ENCODE assay signal across 16 cellular contexts in the genomic region with DNA sequence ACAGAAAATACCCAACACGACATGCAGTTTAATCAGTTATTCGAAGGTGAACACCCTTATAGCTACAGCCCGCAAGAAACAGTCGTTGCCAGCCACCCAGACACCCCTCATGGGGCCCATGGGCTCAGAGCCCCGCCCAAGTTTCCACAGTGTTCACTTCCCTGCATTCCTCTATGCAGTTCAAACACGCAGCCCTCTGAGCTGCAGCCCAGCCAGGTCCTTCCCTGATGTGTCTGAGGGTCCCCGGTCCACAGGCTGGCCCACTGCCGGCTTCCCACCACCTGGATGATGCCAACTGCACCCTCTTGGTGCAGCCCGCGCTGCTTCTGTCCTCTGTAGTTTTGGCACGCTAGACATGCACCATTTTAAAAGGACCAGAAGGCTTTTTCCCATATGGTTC.
A peak's percentile ranks its signal among the peaks of the same experiment; 100 is the strongest.
DNase-seq lines count a peak whose midpoint lies in the region; ATAC-seq and TF ChIP-seq lines count a peak whose summit lies in the region.
"Had no signal": no experiment of that assay in that cellular context is flagged by ENCODE, and none has a peak within 500 bp of the region (broad histone marks: within the 10 kb centered on the region; RNA-seq: fewer than 3 reads in every experiment).

No MANE protein-coding gene starts in this region.

- H3K4me1 ChIP-seq in neural progenitor cell, result no peaks in the 10 kb centered on the region
- H3K4me1 ChIP-seq in GM23248 (ENCODE audit: insufficient read depth), result peaks cover 21% of the 10 kb centered on the region
- H3K4me1 ChIP-seq: Caco-2 had no signal

- H4K20me1 ChIP-seq in neural progenitor cell (ENCODE audit: low read depth), result peaks cover 91% of the 10 kb centered on the region
- no peaks in the 10 kb centered on the region for H4K20me1 ChIP-seq in GM23248 (ENCODE audit: insufficient read depth)

- H3K36me3 Mint-ChIP-seq in endothelial cell (ENCODE audit: low read depth, unreplicated experiment), result peaks cover 24% of the 10 kb centered on the region
- H3K36me3 Mint-ChIP-seq in neural progenitor cell, result peaks cover 50% of the 10 kb centered on the region
- peaks cover 40% of the 10 kb centered on the region for H3K36me3 Mint-ChIP-seq in type B pancreatic cell
- H3K36me3 Mint-ChIP-seq in activated CD8-positive, alpha-beta T cell treated with anti-CD3 and anti-CD28 coated beads, Interleukin-2, amount 10 ng/mL, durations not matched to agents 7 days and 5 days (ENCODE audit: low read depth), result no peaks in the 10 kb centered on the region
- H3K36me3 Mint-ChIP-seq: CD8-positive, alpha-beta memory T cell had no signal

- no peak for ATAC-seq in activated CD8-positive, alpha-beta T cell treated with anti-CD3 and anti-CD28 coated beads, Interleukin-2, amount 10 ng/mL, durations not matched to agents 7 days and 5 days
- ATAC-seq: HCT116 had no signal

- H3F3A ChIP-seq in neural progenitor cell (ENCODE audit: low read depth) (no peaks in the 10 kb centered on the region), GM23248 (ENCODE audit: insufficient read depth) (0 out of 2 replicates have a peak, but pooled peaks cover 8% of the 10 kb centered on the region)

- WGBS in GM23248 (ENCODE audit: low coverage in 1 of 2, low lambda C conversion rate in 2 of 2, missing lambda C conversion rate in 2 of 2), 2 experiments, result 78 to 84% methylated on average over 11 of the region's 11 CpGs

- H3K4me2 ChIP-seq in neural progenitor cell (no peak overlapping the region), GM23248 (ENCODE audit: unreplicated experiment) (no peak overlapping the region)
- H3K4me2 ChIP-seq: BLaER1 had no signal

- H3K4me3 Mint-ChIP-seq in endothelial cell (ENCODE audit: unreplicated experiment), result peak overlapping the region; percentile 32
- no peak overlapping the region for H3K4me3 Mint-ChIP-seq in neural progenitor cell
- no peak overlapping the region for H3K4me3 Mint-ChIP-seq in type B pancreatic cell
- H3K4me3 Mint-ChIP-seq in activated CD8-positive, alpha-beta T cell treated with anti-CD3 and anti-CD28 coated beads, Interleukin-2, amount 10 ng/mL, durations not matched to agents 7 days and 5 days, result no peak overlapping the region
- H3K4me3 Mint-ChIP-seq: CD8-positive, alpha-beta memory T cell had no signal

- H3K9me3 Mint-ChIP-seq in endothelial cell (ENCODE audit: unreplicated experiment) (no peaks in the 10 kb centered on the region), neural progenitor cell (peaks cover 10% of the 10 kb centered on the region), type B pancreatic cell (peaks cover 6% of the 10 kb centered on the region)
- H3K9me3 Mint-ChIP-seq in activated CD8-positive, alpha-beta T cell treated with anti-CD3 and anti-CD28 coated beads, Interleukin-2, amount 10 ng/mL, durations not matched to agents 7 days and 5 days (ENCODE audit: insufficient read depth), result no peaks in the 10 kb centered on the region
- H3K9me3 Mint-ChIP-seq: CD8-positive, alpha-beta memory T cell had no signal

- H3K27me3 ChIP-seq in H7 (ENCODE audit: control insufficient read depth, insufficient read depth, low read length) (no peaks in the 10 kb centered on the region), neural progenitor cell (no peaks in the 10 kb centered on the region), GM23248 (replicated peaks; ENCODE audit: insufficient read depth) (no peaks in the 10 kb centered on the region)
- H3K27me3 ChIP-seq: BLaER1 had no signal

- in situ Hi-C loops in GM23248 (cut with MboI), result loop anchor here (10.0 kb wide), 1 partner anchor 287 kb away; no protein-coding TSS in a partner anchor

- POLR2A ChIA-PET in activated CD8-positive, alpha-beta T cell treated with anti-CD3 and anti-CD28 coated beads, Interleukin-2, amount 10 ng/mL, durations not matched to agents 7 days and 5 days (lab: Charles Lee), result no interaction called here

- H3K9me2 ChIP-seq in GM23248 (ENCODE audit: insufficient read depth), result no peaks in the 10 kb centered on the region

- DNase-seq in H7 (peak; percentile 18), endothelial cell (ENCODE audit: low spot score) (no peak), neural progenitor cell (ENCODE audit: low spot score) (no peak), type B pancreatic cell (ENCODE audit: extremely low spot score, unreplicated experiment) (peak; percentile 63), GM23248 (no peak)
- no peak for DNase-seq in central memory CD4-positive, alpha-beta T cell
- DNase-seq in activated CD8-positive, alpha-beta T cell treated with anti-CD3 and anti-CD28 coated beads, Interleukin-2, amount 10 ng/mL, durations not matched to agents 7 days and 5 days, result no peak
- DNase-seq: 8988T; AML-193; Caco-2; CD8-positive, alpha-beta memory T cell; DND-41; GDM1 had no signal

- H2AFZ ChIP-seq in neural progenitor cell (replicated peaks) (no peak overlapping the region), GM23248 (no peak overlapping the region)

- H3K36me3 ChIP-seq in H7 (replicated peaks; ENCODE audit: control insufficient read depth, insufficient read depth, low read length) (no peaks in the 10 kb centered on the region), neural progenitor cell (no peaks in the 10 kb centered on the region), GM23248 (ENCODE audit: low read depth) (no peaks in the 10 kb centered on the region)

- H3K4me3 ChIP-seq in H7 (ENCODE audit: insufficient read depth, low read depth, low read length) (no peak overlapping the region), neural progenitor cell (no peak overlapping the region), GM23248 (no peak overlapping the region)
- H3K4me3 ChIP-seq: BLaER1 had no signal

- H3K9me3 ChIP-seq in neural progenitor cell (ENCODE audit: low read depth) (no peaks in the 10 kb centered on the region), GM23248 (ENCODE audit: low read depth) (no peaks in the 10 kb centered on the region)
- H3K9me3 ChIP-seq: Caco-2 had no signal

- H3K27me3 Mint-ChIP-seq in endothelial cell (ENCODE audit: unreplicated experiment) (peaks cover 22% of the 10 kb centered on the region), neural progenitor cell (ENCODE audit: insufficient read depth, low read depth) (peaks cover 2% of the 10 kb centered on the region), type B pancreatic cell (no peaks in the 10 kb centered on the region)
- no peaks in the 10 kb centered on the region for H3K27me3 Mint-ChIP-seq in activated CD8-positive, alpha-beta T cell treated with anti-CD3 and anti-CD28 coated beads, Interleukin-2, amount 10 ng/mL, durations not matched to agents 7 days and 5 days (ENCODE audit: low read depth)

- peaks cover 7% of the 10 kb centered on the region for H3K4me1 Mint-ChIP-seq in endothelial cell (ENCODE audit: unreplicated experiment)
- peaks cover 18% of the 10 kb centered on the region for H3K4me1 Mint-ChIP-seq in neural progenitor cell
- H3K4me1 Mint-ChIP-seq in type B pancreatic cell (ENCODE audit: unreplicated experiment), result peaks cover 25% of the 10 kb centered on the region
- peaks cover 8% of the 10 kb centered on the region for H3K4me1 Mint-ChIP-seq in activated CD8-positive, alpha-beta T cell treated with anti-CD3 and anti-CD28 coated beads, Interleukin-2, amount 10 ng/mL, durations not matched to agents 7 days and 5 days (ENCODE audit: low read depth)

- H3K79me2 ChIP-seq in neural progenitor cell (ENCODE audit: low read depth) (peaks cover 99% of the 10 kb centered on the region), GM23248 (ENCODE audit: insufficient read depth) (peaks cover 91% of the 10 kb centered on the region)

- no peak overlapping the region for H3K9ac ChIP-seq in neural progenitor cell
- no peak overlapping the region for H3K9ac ChIP-seq in GM23248
- H3K9ac ChIP-seq: BLaER1 had no signal

- no peak overlapping the region for H3K27ac ChIP-seq in neural progenitor cell
- no peak overlapping the region for H3K27ac ChIP-seq in GM23248
- H3K27ac ChIP-seq: BLaER1, HL-60 had no signal

- CTCF ChIA-PET in activated CD8-positive, alpha-beta T cell treated with anti-CD3 and anti-CD28 coated beads, Interleukin-2, amount 10 ng/mL, durations not matched to agents 7 days and 5 days (lab: Charles Lee), result interaction anchor here (1.8 kb wide), 1 partner anchor 9 kb away, joined by 4 read pairs; no protein-coding TSS in a partner anchor

- no peak overlapping the region for H3K27ac Mint-ChIP-seq in endothelial cell (ENCODE audit: unreplicated experiment)
- peak overlapping the region; percentile 50 for H3K27ac Mint-ChIP-seq in neural progenitor cell
- no peak overlapping the region for H3K27ac Mint-ChIP-seq in type B pancreatic cell
- no peak overlapping the region for H3K27ac Mint-ChIP-seq in activated CD8-positive, alpha-beta T cell treated with anti-CD3 and anti-CD28 coated beads, Interleukin-2, amount 10 ng/mL, durations not matched to agents 7 days and 5 days
- H3K27ac Mint-ChIP-seq: CD8-positive, alpha-beta memory T cell had no signal

- TF ChIP-seq CTCF in endothelial cell (IDR thresholded peaks at IDR 0.05; ENCODE audit: unreplicated experiment) (no peak), neural progenitor cell (IDR thresholded peaks at IDR 0.05) (no peak), type B pancreatic cell (conservative IDR thresholded peaks at IDR 0.05) (no peak)

Comparison
In these comparisons a context has a peak if more than half of its experiments do, and no peak if none do; other contexts are left out.
1. DNase-seq: peak in H7 (single experiment) and type B pancreatic cell (single experiment); none in endothelial cell (single experiment), neural progenitor cell (single experiment), central memory CD4-positive, alpha-beta T cell (single experiment), activated CD8-positive, alpha-beta T cell treated with anti-CD3 and anti-CD28 coated beads, Interleukin-2, amount 10 ng/mL, durations not matched to agents 7 days and 5 days (single experiment) and GM23248 (single experiment).